In genomic region chr2:128468186-128468585, GRCh38 we compare ENCODE assay signal across 16 cellular contexts.
"Had no signal": no experiment of that assay in that cellular context is flagged by ENCODE, and none has a peak within 500 bp of the region (broad histone marks: within the 10 kb centered on the region; RNA-seq: fewer than 3 reads in every experiment).

No MANE protein-coding gene starts in this region.

- H3K27ac ChIP-seq: breast epithelium, esophagus squamous epithelium, sigmoid colon had no signal

- ATAC-seq: activated T-cell treated with anti-CD3 and anti-CD28 coated beads, Interleukin-2, amount 50 U/mL, for 72 hours; naive thymus-derived CD4-positive, alpha-beta T cell; stimulated activated naive B cell treated with anti-CD40 and anti-IgM and Interleukin-4, amounts not matched to agents 10 μg/mL and 1 μg/mL and 100 μg/mL, for 72 hours had no signal

- H3K27me3 ChIP-seq: breast epithelium, esophagus squamous epithelium had no signal

- DNase-seq: activated B cell treated with CpG ODN at 0.5 μM for 24 hours; activated CD4-positive, alpha-beta T cell treated with anti-CD3 and anti-CD28 coated beads, Interleukin-2, amount 50 U/mL, for 1 hour; activated gamma-delta T cell treated with Interleukin-2 at 50 U/mL for 16 hours; activated naive CD8-positive, alpha-beta T cell treated with anti-CD3 and anti-CD28 coated beads for 36 hours; activated T-cell treated with anti-CD3 and anti-CD28 coated beads, Interleukin-2, amount 50 U/mL, for 72 hours; aorta; esophagus squamous epithelium; naive thymus-derived CD4-positive, alpha-beta T cell; occipital lobe; sigmoid colon; stimulated activated CD4-positive, alpha-beta T cell treated with anti-CD3 and anti-CD28 coated beads, Interleukin-2, amount 100 ng/mL, for 24 hours; stimulated activated naive B cell treated with anti-CD40 and anti-IgM and Interleukin-4, amounts not matched to agents 10 μg/mL and 1 μg/mL and 100 μg/mL, for 72 hours had no signal

- H3K27ac Mint-ChIP-seq: activated B cell treated with CpG ODN at 0.5 μM for 24 hours; activated naive CD8-positive, alpha-beta T cell treated with anti-CD3 and anti-CD28 coated beads for 36 hours; activated T-cell treated with anti-CD3 and anti-CD28 coated beads, Interleukin-2, amount 50 U/mL, for 72 hours; naive thymus-derived CD4-positive, alpha-beta T cell; stimulated activated naive B cell treated with anti-CD40 and anti-IgM and Interleukin-4, amounts not matched to agents 10 μg/mL and 1 μg/mL and 100 μg/mL, for 72 hours; T-helper 1 cell treated with Interleukin-12 subunit alpha and Interleukin-12 subunit beta and Interleukin-4 antibody, amounts not matched to agents 30 μg/mL and 1 μg/mL, for 36 hours had no signal

- H3K4me3 Mint-ChIP-seq: activated B cell treated with CpG ODN at 0.5 μM for 24 hours; activated naive CD8-positive, alpha-beta T cell treated with anti-CD3 and anti-CD28 coated beads for 36 hours; activated T-cell treated with anti-CD3 and anti-CD28 coated beads, Interleukin-2, amount 50 U/mL, for 72 hours; naive thymus-derived CD4-positive, alpha-beta T cell; stimulated activated naive B cell treated with anti-CD40 and anti-IgM and Interleukin-4, amounts not matched to agents 10 μg/mL and 1 μg/mL and 100 μg/mL, for 72 hours; T-helper 1 cell treated with Interleukin-12 subunit alpha and Interleukin-12 subunit beta and Interleukin-4 antibody, amounts not matched to agents 30 μg/mL and 1 μg/mL, for 36 hours had no signal

- H3K4me3 ChIP-seq: breast epithelium, esophagus squamous epithelium, sigmoid colon had no signal

- FAIRE-seq: islet of Langerhans, TTC549 had no signal

- H3K27me3 Mint-ChIP-seq: stimulated activated naive B cell treated with anti-CD40 and anti-IgM and Interleukin-4, amounts not matched to agents 10 μg/mL and 1 μg/mL and 100 μg/mL, for 72 hours had no signal

- H3K36me3 ChIP-seq: breast epithelium, esophagus squamous epithelium, sigmoid colon had no signal

- H3K4me1 ChIP-seq: breast epithelium had no signal
